27 cellular contexts compared by ENCODE assay signal in genomic region chr10:47288916-47289495, GRCh38. TPM values are rescaled to one million over a fixed set of nuclear protein-coding genes. Genes with fewer than 3 reads are reported as not detected.
DNase-seq lines count a peak whose midpoint lies in the region; TF ChIP-seq lines count a peak whose summit lies in the region.
"Had no signal": no experiment of that assay in that cellular context is flagged by ENCODE, and none has a peak within 500 bp of the region (broad histone marks: within the 10 kb centered on the region; RNA-seq: fewer than 3 reads in every experiment).

No MANE protein-coding gene starts in this region.

- H3K4me3 ChIP-seq in choroid plexus epithelial cell (ENCODE audit: low read depth, low read length) (no peak overlapping the region), colonic mucosa (no peak overlapping the region)
- H3K4me3 ChIP-seq: A549, K562, PC-9 had no signal

- H3K9me3 Mint-ChIP-seq in activated naive CD4-positive, alpha-beta T cell treated with anti-CD3 and anti-CD28 coated beads, Interleukin-2, amount 50 U/mL, for 24 hours: no peaks in the 10 kb centered on the region
- no peaks in the 10 kb centered on the region for H3K9me3 Mint-ChIP-seq in type B pancreatic cell

- H3K4me1 ChIP-seq in colonic mucosa: no peaks in the 10 kb centered on the region
- H3K4me1 ChIP-seq: A549 had no signal

- peaks cover 39% of the 10 kb centered on the region for H3K4me1 Mint-ChIP-seq in activated naive CD4-positive, alpha-beta T cell treated with anti-CD3 and anti-CD28 coated beads, Interleukin-2, amount 50 U/mL, for 24 hours
- no peaks in the 10 kb centered on the region for H3K4me1 Mint-ChIP-seq in type B pancreatic cell (ENCODE audit: unreplicated experiment)

- H3K36me3 ChIP-seq in colonic mucosa: no peaks in the 10 kb centered on the region
- H3K36me3 ChIP-seq: BE2C had no signal

- intact Hi-C loops in colonic mucosa (cut with DNase I): no loop called here

- peak; percentile 9 for TF ChIP-seq CTCF in choroid plexus epithelial cell (conservative IDR thresholded peaks at IDR 0.05; ENCODE audit: low read depth, low read length)
- no peak for TF ChIP-seq CTCF in type B pancreatic cell (conservative IDR thresholded peaks at IDR 0.05)
- TF ChIP-seq CTCF in colonic mucosa (IDR thresholded peaks at IDR 0.05): no peak

- H3K9me3 ChIP-seq in colonic mucosa: no peaks in the 10 kb centered on the region
- H3K9me3 ChIP-seq: A549, BE2C had no signal

- H3K9ac ChIP-seq in colonic mucosa (ENCODE audit: low read depth in 2 of 2, low read length in 2 of 2): no peak overlapping the region

- no peak for DNase-seq in activated naive CD4-positive, alpha-beta T cell treated with Interleukin-2 at 50 U/mL for 16 hours
- DNase-seq in choroid plexus epithelial cell (ENCODE audit: low read depth) (no peak), mesenteric fat pad (ENCODE audit: low spot score) (peak; percentile 68), type B pancreatic cell (ENCODE audit: extremely low spot score, unreplicated experiment) (peak; percentile 48), NCI-H774 (lab: John Stamatoyannopoulos, UW) (no peak), iPS-NIHi7 (ENCODE audit: extremely low spot score) (no peak), colonic mucosa (no peak)
- DNase-seq: BE2C, DMS53, GDM1, MM.1S, NCI-H1048, NCI-H1417 treated with DMSO at 0.1 percent for 48 hours, NCI-H187 treated with DMSO at 0.1 percent for 48 hours, NCI-H2107, NCI-H2227 treated with DMSO at 0.1 percent for 48 hours, NCI-H510A, PC-9, RPMI8226, SHP77 had no signal

- no peak overlapping the region for H3K27ac ChIP-seq in colonic mucosa
- H3K27ac ChIP-seq: A549, HL-60, PC-9 had no signal

- H3K4me3 Mint-ChIP-seq in activated naive CD4-positive, alpha-beta T cell treated with anti-CD3 and anti-CD28 coated beads, Interleukin-2, amount 50 U/mL, for 24 hours: no peak overlapping the region
- H3K4me3 Mint-ChIP-seq in type B pancreatic cell: no peak overlapping the region

- H3K27ac Mint-ChIP-seq in activated naive CD4-positive, alpha-beta T cell treated with anti-CD3 and anti-CD28 coated beads, Interleukin-2, amount 50 U/mL, for 24 hours: peak overlapping the region; percentile 41
- no peak overlapping the region for H3K27ac Mint-ChIP-seq in type B pancreatic cell

- no peaks in the 10 kb centered on the region for H3K27me3 ChIP-seq in colonic mucosa
- H3K27me3 ChIP-seq: BE2C had no signal

- H3K36me3 Mint-ChIP-seq in activated naive CD4-positive, alpha-beta T cell treated with anti-CD3 and anti-CD28 coated beads, Interleukin-2, amount 50 U/mL, for 24 hours: no peaks in the 10 kb centered on the region
- no peaks in the 10 kb centered on the region for H3K36me3 Mint-ChIP-seq in type B pancreatic cell

- no peaks in the 10 kb centered on the region for H3K27me3 Mint-ChIP-seq in activated naive CD4-positive, alpha-beta T cell treated with anti-CD3 and anti-CD28 coated beads, Interleukin-2, amount 50 U/mL, for 24 hours
- H3K27me3 Mint-ChIP-seq in type B pancreatic cell: peaks cover 45% of the 10 kb centered on the region

RNA-seq across cellular contexts. Expression of gene GDF10, which starts 11.0 kb away (rescaled TPM):
- total RNA-seq in mesenteric fat pad (0.26 TPM), type B pancreatic cell (ENCODE audit: low replicate concordance) (0.57 and 46.8 TPM in 2 replicates), colonic mucosa (under 1 TPM; 0.10 to 0.37 TPM)
- total RNA-seq: HepG2, HT-29, LHCN-M2, PC-9 had no signal

RNA-seq across cellular contexts. Expression of gene GDF2, which starts 33.2 kb away (rescaled TPM):
- total RNA-seq in mesenteric fat pad (not detected), type B pancreatic cell (ENCODE audit: low replicate concordance) (not detected in 2 replicates), colonic mucosa (not detected)
- total RNA-seq: HepG2, HT-29, LHCN-M2, PC-9 had no signal

RNA-seq across cellular contexts. Expression of gene RBP3, which starts 59.2 kb away (rescaled TPM):
- total RNA-seq in mesenteric fat pad: not detected
- not detected in 2 replicates for total RNA-seq in type B pancreatic cell (ENCODE audit: low replicate concordance)
- not detected for total RNA-seq in colonic mucosa
- total RNA-seq: HepG2, K562, LHCN-M2, PC-9 had no signal

Comparison
In these comparisons a context has a peak if more than half of its experiments do, and no peak if none do; other contexts are left out.
1. DNase-seq: peak in mesenteric fat pad (single experiment) and type B pancreatic cell (single experiment); none in activated naive CD4-positive, alpha-beta T cell treated with Interleukin-2 at 50 U/mL for 16 hours (single experiment), choroid plexus epithelial cell (single experiment), NCI-H774 (single experiment), iPS-NIHi7 (single experiment) and colonic mucosa (single experiment).